ENCODE assay signal across 22 cellular contexts in the genomic region with DNA sequence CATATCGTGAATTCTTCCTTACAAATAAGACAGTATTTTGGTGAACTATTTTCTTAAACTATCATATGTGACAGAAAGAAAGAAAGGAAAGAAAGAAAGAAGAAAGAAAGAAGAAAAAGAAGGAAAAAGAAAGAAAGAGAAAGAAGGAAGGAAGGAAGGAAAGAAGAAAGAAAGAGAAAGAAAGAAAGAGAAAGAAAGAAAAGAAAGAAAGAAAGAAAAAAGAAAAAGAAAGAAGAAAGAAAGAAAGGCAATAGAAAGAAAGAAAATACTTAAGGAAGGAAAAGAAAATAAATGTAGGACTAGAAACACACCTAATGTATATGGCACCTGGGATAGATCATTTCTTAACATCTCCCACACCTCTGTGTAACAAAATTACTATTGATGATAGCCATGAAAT.
"Had no signal": no experiment of that assay in that cellular context is flagged by ENCODE, and none has a peak within 500 bp of the region (broad histone marks: within the 10 kb centered on the region; RNA-seq: fewer than 3 reads in every experiment).

No MANE protein-coding gene starts in this region.

- H3K9ac ChIP-seq: neural progenitor cell had no signal

- FAIRE-seq: kidney, urothelium cell line had no signal

- H3K4me3 ChIP-seq: hepatocyte, left ventricle myocardium inferior, lower lobe of right lung, neural progenitor cell, ovary, right atrium auricular region, smooth muscle cell, suprapubic skin, thyroid gland had no signal

- H2AFZ ChIP-seq: hepatocyte had no signal

- H3K4me3 Mint-ChIP-seq: dendritic cell treated with granulocyte-macrophage colony-stimulating factor and Interleukin-4, amounts not matched to agents 40 ng/mL and 50 ng/mL, for 4 days; effector memory CD8-positive, alpha-beta T cell; natural killer cell treated with Interleukin-12 subunit alpha and Interleukin-12 subunit beta and Interleukin-15 and Interleukin-18, amount 100 ng/mL, for 72 hours; neural progenitor cell; type B pancreatic cell had no signal

- H3K27ac ChIP-seq: hepatocyte, left ventricle myocardium inferior, lower lobe of right lung, neural progenitor cell, ovary, right atrium auricular region, suprapubic skin, thyroid gland had no signal

- H3K9me3 ChIP-seq: left ventricle myocardium inferior, lower lobe of right lung, ovary, right atrium auricular region, suprapubic skin, thyroid gland had no signal

- H3K79me2 ChIP-seq: hepatocyte had no signal

- H3K4me1 Mint-ChIP-seq: neural progenitor cell had no signal

- DNase-seq: effector memory CD8-positive, alpha-beta T cell; foreskin melanocyte; head of caudate nucleus; kidney; left ventricle myocardium inferior; lower lobe of right lung; mesenchymal stem cell; midbrain; nucleus accumbens; ovary; stimulated activated CD4-positive, alpha-beta T cell treated with anti-CD3 and anti-CD28 coated beads, Interleukin-2, amount 100 ng/mL, for 48 hours; stimulated activated naive CD4-positive, alpha-beta T cell treated with Interleukin-2 at 50 U/mL for 16 hours; thyroid gland had no signal

- ATAC-seq: effector memory CD8-positive, alpha-beta T cell; natural killer cell treated with Interleukin-12 subunit alpha and Interleukin-12 subunit beta and Interleukin-15 and Interleukin-18, amount 100 ng/mL, for 72 hours had no signal

- H3K27me3 ChIP-seq: hepatocyte, neural progenitor cell, ovary, right atrium auricular region, suprapubic skin, thyroid gland had no signal

- H3K27me3 Mint-ChIP-seq: dendritic cell treated with granulocyte-macrophage colony-stimulating factor and Interleukin-4, amounts not matched to agents 40 ng/mL and 50 ng/mL, for 4 days; effector memory CD8-positive, alpha-beta T cell; natural killer cell treated with Interleukin-12 subunit alpha and Interleukin-12 subunit beta and Interleukin-15 and Interleukin-18, amount 100 ng/mL, for 72 hours; type B pancreatic cell had no signal

- H3K36me3 ChIP-seq: left ventricle myocardium inferior, lower lobe of right lung, neural progenitor cell, ovary, right atrium auricular region, thyroid gland had no signal

- H3K27ac Mint-ChIP-seq: dendritic cell treated with granulocyte-macrophage colony-stimulating factor and Interleukin-4, amounts not matched to agents 40 ng/mL and 50 ng/mL, for 4 days; effector memory CD8-positive, alpha-beta T cell; natural killer cell treated with Interleukin-12 subunit alpha and Interleukin-12 subunit beta and Interleukin-15 and Interleukin-18, amount 100 ng/mL, for 72 hours; neural progenitor cell; type B pancreatic cell had no signal

- H3K36me3 Mint-ChIP-seq: natural killer cell treated with Interleukin-12 subunit alpha and Interleukin-12 subunit beta and Interleukin-15 and Interleukin-18, amount 100 ng/mL, for 72 hours; neural progenitor cell; type B pancreatic cell had no signal

- H3K4me2 ChIP-seq: hepatocyte, neural progenitor cell, smooth muscle cell had no signal

- H3K9me3 Mint-ChIP-seq: effector memory CD8-positive, alpha-beta T cell; neural progenitor cell; type B pancreatic cell had no signal

- H3K4me1 ChIP-seq: left ventricle myocardium inferior, lower lobe of right lung, neural progenitor cell, right atrium auricular region, suprapubic skin, thyroid gland had no signal
